Comparison of ENCODE assay signal across 9 cellular contexts in the genomic region with DNA sequence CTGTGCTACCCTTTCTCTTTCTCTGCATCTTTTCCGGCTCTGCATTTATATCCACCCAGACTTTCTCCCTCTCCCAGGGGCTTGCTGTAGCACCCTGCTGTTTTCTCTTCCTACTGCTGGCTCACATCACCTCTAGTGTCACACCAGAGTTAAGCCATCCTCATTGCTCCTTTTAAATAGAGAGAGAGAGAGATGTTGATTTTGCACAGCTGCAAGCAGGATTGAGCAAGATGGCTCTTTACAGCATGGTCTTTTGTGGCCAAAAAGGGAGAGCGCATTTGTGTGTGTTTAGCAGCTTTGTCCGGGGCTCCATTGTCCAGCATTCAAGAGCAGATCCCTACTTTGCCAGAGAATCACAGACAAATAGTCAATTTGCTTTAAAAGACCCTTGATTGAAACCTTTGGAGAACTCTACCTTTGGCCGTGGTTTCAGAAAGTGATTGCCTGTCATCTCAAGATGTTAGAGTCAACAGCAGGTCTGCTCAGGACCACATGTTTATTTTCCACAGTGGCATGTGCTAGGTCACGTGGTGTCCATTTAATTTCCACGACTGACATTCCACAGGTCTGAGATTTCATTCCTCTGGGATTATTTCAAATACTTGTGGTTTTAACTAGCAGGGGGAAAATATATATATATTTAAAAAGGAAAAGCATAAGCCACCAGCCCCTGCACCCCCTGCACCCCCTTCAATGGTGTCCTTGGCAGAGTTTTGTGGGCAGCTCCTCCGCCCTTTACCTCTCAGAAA.
DNase-seq lines count a peak whose midpoint lies in the region; ATAC-seq and TF ChIP-seq lines count a peak whose summit lies in the region.
"Had no signal": no experiment of that assay in that cellular context is flagged by ENCODE, and none has a peak within 500 bp of the region (broad histone marks: within the 10 kb centered on the region; RNA-seq: fewer than 3 reads in every experiment).

No MANE protein-coding gene starts in this region.

- no peaks in the 10 kb centered on the region for H3K9me3 Mint-ChIP-seq in stimulated activated effector memory CD8-positive, alpha-beta T cell treated with anti-CD3 and anti-CD28 coated beads, Interleukin-12 subunit alpha, Interleukin-12 subunit beta, amount 100 ng/mL, for 72 hours

- no peaks in the 10 kb centered on the region for H3K36me3 ChIP-seq in esophagus squamous epithelium

- peak; percentile 87 for DNase-seq in AG09309 (ENCODE audit: low read depth)
- peak; percentile 30 for DNase-seq in NCI-H774 (lab: John Stamatoyannopoulos, UW)
- DNase-seq in esophagus squamous epithelium (lab: John Stamatoyannopoulos, UW): no peak
- peak; percentile 92 for DNase-seq in myocyte (ENCODE audit: low read depth)
- no peak for DNase-seq in globus pallidus (ENCODE audit: low spot score)
- no peak for DNase-seq in stimulated activated effector memory CD8-positive, alpha-beta T cell treated with anti-CD3 and anti-CD28 coated beads, Interleukin-12 subunit alpha, Interleukin-12 subunit beta, amount 100 ng/mL, for 72 hours (ENCODE audit: low spot score in 2 of 2)
- DNase-seq in posterior cingulate gyrus: no peak
- DNase-seq: testis had no signal

- 46 to 58% methylated on average over 5 to 7 of the region's 7 CpGs for WGBS in esophagus squamous epithelium, 2 donors

- intact Hi-C loops in esophagus squamous epithelium (cut with DNase I) (no loop called here), posterior cingulate gyrus (cut with DNase I) (no loop called here)

- H3K4me1 Mint-ChIP-seq in stimulated activated effector memory CD8-positive, alpha-beta T cell treated with anti-CD3 and anti-CD28 coated beads, Interleukin-12 subunit alpha, Interleukin-12 subunit beta, amount 100 ng/mL, for 72 hours: no peaks in the 10 kb centered on the region

- peak overlapping the region in 3 of 4 donors; percentile 17 to 83 (median 73) for H3K27ac ChIP-seq in esophagus squamous epithelium
- H3K27ac ChIP-seq: testis had no signal

- no peak overlapping the region for H3K4me3 Mint-ChIP-seq in stimulated activated effector memory CD8-positive, alpha-beta T cell treated with anti-CD3 and anti-CD28 coated beads, Interleukin-12 subunit alpha, Interleukin-12 subunit beta, amount 100 ng/mL, for 72 hours

- no peak overlapping the region for H3K27ac Mint-ChIP-seq in stimulated activated effector memory CD8-positive, alpha-beta T cell treated with anti-CD3 and anti-CD28 coated beads, Interleukin-12 subunit alpha, Interleukin-12 subunit beta, amount 100 ng/mL, for 72 hours

- no peak for ATAC-seq in stimulated activated effector memory CD8-positive, alpha-beta T cell treated with anti-CD3 and anti-CD28 coated beads, Interleukin-12 subunit alpha, Interleukin-12 subunit beta, amount 100 ng/mL, for 72 hours
- ATAC-seq in activated CD4-positive, CD25-positive, alpha-beta regulatory T cell treated with anti-CD3 and anti-CD28 coated beads, Interleukin-2, amount 50 U/mL, for 24 hours: no peak

- H3K36me3 Mint-ChIP-seq in stimulated activated effector memory CD8-positive, alpha-beta T cell treated with anti-CD3 and anti-CD28 coated beads, Interleukin-12 subunit alpha, Interleukin-12 subunit beta, amount 100 ng/mL, for 72 hours: no peaks in the 10 kb centered on the region

- H3K27me3 ChIP-seq in esophagus squamous epithelium: no peaks in the 10 kb centered on the region
- H3K27me3 ChIP-seq: testis had no signal

- peaks cover 0 to 30% (median 6%) of the 10 kb centered on the region in 3 donors for H3K4me1 ChIP-seq in esophagus squamous epithelium

- peak; percentile 12 for TF ChIP-seq CTCF in AG09309 (IDR thresholded peaks at IDR 0.05; ENCODE audit: control insufficient read depth, insufficient read depth, low read depth, low read length, missing control alignments)
- no peak for TF ChIP-seq CTCF in esophagus squamous epithelium (IDR thresholded peaks at IDR 0.05)

- no peaks in the 10 kb centered on the region for H3K9me3 ChIP-seq in esophagus squamous epithelium
- H3K9me3 ChIP-seq: testis had no signal

- TF ChIP-seq POLR2A in esophagus squamous epithelium (IDR thresholded peaks at IDR 0.05): no peak

- H3K4me3 ChIP-seq in AG09309 (ENCODE audit: control insufficient read depth, low read depth, low read length) (no peak overlapping the region), esophagus squamous epithelium (no peak overlapping the region)
- H3K4me3 ChIP-seq: testis had no signal

Comparison
In these comparisons a context has a peak if more than half of its experiments do, and no peak if none do; other contexts are left out.
1. DNase-seq: peak in AG09309 (single experiment), NCI-H774 (single experiment) and myocyte (single experiment); none in esophagus squamous epithelium (single experiment), globus pallidus (single experiment), stimulated activated effector memory CD8-positive, alpha-beta T cell treated with anti-CD3 and anti-CD28 coated beads, Interleukin-12 subunit alpha, Interleukin-12 subunit beta, amount 100 ng/mL, for 72 hours (0 of 2) and posterior cingulate gyrus (0 of 10).